ENCODE assay signal across 9 cellular contexts in genomic region chr7:48147690-48148089, GRCh38. TPM values are rescaled to one million over a fixed set of nuclear protein-coding genes. Genes with fewer than 3 reads are reported as not detected.
DNase-seq lines count a peak whose midpoint lies in the region; ATAC-seq and TF ChIP-seq lines count a peak whose summit lies in the region.
"Not testable (repeated sequence)": the region's sequence is repeated elsewhere in the genome, so short reads cannot be mapped to it uniquely, and the experiment has no call there.
"Had no signal": no experiment of that assay in that cellular context is flagged by ENCODE, and none has a peak within 500 bp of the region (broad histone marks: within the 10 kb centered on the region; RNA-seq: fewer than 3 reads in every experiment).

No MANE protein-coding gene starts in this region.

- H4K20me1 ChIP-seq in PC-3 (ENCODE audit: low read length) = not testable (repeated sequence)

- H4K5ac ChIP-seq in mesendoderm (ENCODE audit: low read length) = not testable (repeated sequence)

- not testable (repeated sequence) for H3K27me3 ChIP-seq in Caco-2 (replicated peaks; ENCODE audit: control insufficient read depth, insufficient read depth, low read length); PC-3 (ENCODE audit: low read length); colonic mucosa; esophagus (ENCODE audit: control insufficient read depth in 1 of 2, insufficient read depth in 2 of 2, low read length in 2 of 2); mesendoderm (ENCODE audit: insufficient read depth, low read length, poor library complexity)

- not testable (repeated sequence) for H2AK5ac ChIP-seq in mesendoderm (ENCODE audit: low read length)

- not testable (repeated sequence) for H2AFZ ChIP-seq in PC-3 (ENCODE audit: low read length)

- H3K79me1 ChIP-seq in mesendoderm (ENCODE audit: low read length) = not testable (repeated sequence)

- peaks cover 31% of the 10 kb centered on the region for H3K4me1 ChIP-seq in Caco-2
- peaks cover 24% of the 10 kb centered on the region for H3K4me1 ChIP-seq in PC-3 (ENCODE audit: insufficient read depth, low read length)
- not testable (repeated sequence) for H3K4me1 ChIP-seq in colonic mucosa; esophagus (ENCODE audit: control insufficient read depth in 2 of 2, insufficient read depth in 2 of 2, low read length in 1 of 2); mesendoderm (ENCODE audit: control insufficient read depth, low read depth, low read length)

- POLR2A ChIA-PET in Caco-2 (lab: Charles Lee); PC-3 (lab: Charles Lee; ENCODE audit: unreplicated experiment): not testable (repeated sequence)

- H4K8ac ChIP-seq in mesendoderm (ENCODE audit: low read depth, low read length) = not testable (repeated sequence)

- not testable (repeated sequence) for H3K4me3 ChIP-seq in Caco-2 (ENCODE audit: low read depth, low read length); PC-3 (ENCODE audit: low read length); esophagus (ENCODE audit: low read depth in 1 of 2, low read length in 2 of 2); mesendoderm (ENCODE audit: low read length)
- peak overlapping the region; percentile 5 for H3K4me3 ChIP-seq in colonic mucosa

- not testable (repeated sequence) for H3F3A ChIP-seq in PC-3 (ENCODE audit: low read length, unreplicated experiment)

- peak overlapping the region; percentile 78 for H3K27ac Mint-ChIP-seq in Caco-2 (ENCODE audit: unreplicated experiment)
- H3K27ac Mint-ChIP-seq in nephron progenitor cell = peak overlapping the region; percentile 36
- peak overlapping the region; percentile 34 for H3K27ac Mint-ChIP-seq in progenitor cell of endocrine pancreas

- not testable (repeated sequence) for H2BK120ac ChIP-seq in mesendoderm (ENCODE audit: low read depth, low read length)

- H3K27ac ChIP-seq in PC-3 (ENCODE audit: low read length) (peak overlapping the region; percentile 81), colonic mucosa (peak overlapping the region; percentile 93), esophagus (ENCODE audit: low read depth in 2 of 2, low read length in 1 of 2) (peak overlapping the region; percentile 52 to 79)
- H3K27ac ChIP-seq in mesendoderm (ENCODE audit: low read depth, low read length) = not testable (repeated sequence)

- peak overlapping the region; percentile 30 for H3K18ac ChIP-seq in mesendoderm (ENCODE audit: low read length)

- not testable (repeated sequence) for H3K9ac ChIP-seq in PC-3 (ENCODE audit: low read length); mesendoderm (ENCODE audit: low read length)
- peak overlapping the region in 1 of 2 donors; percentile 32 for H3K9ac ChIP-seq in colonic mucosa (ENCODE audit: low read depth in 2 of 2, low read length in 2 of 2)

- not testable (repeated sequence) for TF ChIP-seq CTCF in Caco-2 (IDR thresholded peaks at IDR 0.05; ENCODE audit: insufficient read depth in 1 of 2, low read depth in 1 of 2, low read length in 1 of 2, severe bottlenecking in 1 of 2, unreplicated experiment in 1 of 2); PC-3 (conservative IDR thresholded peaks at IDR 0.05; ENCODE audit: low read depth, low read length); colonic mucosa (IDR thresholded peaks at IDR 0.05); nephron progenitor cell (IDR thresholded peaks at IDR 0.05); progenitor cell of endocrine pancreas (IDR thresholded peaks at IDR 0.05; ENCODE audit: unreplicated experiment)

- peaks cover 30% of the 10 kb centered on the region for H3K9me3 Mint-ChIP-seq in Caco-2 (ENCODE audit: unreplicated experiment)
- H3K9me3 Mint-ChIP-seq in nephron progenitor cell = peaks cover 38% of the 10 kb centered on the region
- H3K9me3 Mint-ChIP-seq in progenitor cell of endocrine pancreas (ENCODE audit: low read depth) = peaks cover 14% of the 10 kb centered on the region

- CTCF ChIA-PET in Caco-2 (lab: Charles Lee) = interaction anchor here (0.7 kb wide), 1 partner anchor 10 kb away, joined by 3 read pairs; no protein-coding TSS in a partner anchor
- CTCF ChIA-PET in PC-3 (lab: Charles Lee) = not testable (repeated sequence)

- not testable (repeated sequence) for H2BK5ac ChIP-seq in mesendoderm (ENCODE audit: low read length)

- H3K4ac ChIP-seq in mesendoderm (ENCODE audit: low read depth, low read length) = not testable (repeated sequence)

- peak overlapping the region; percentile 29 for H3K4me3 Mint-ChIP-seq in Caco-2 (ENCODE audit: unreplicated experiment)
- not testable (repeated sequence) for H3K4me3 Mint-ChIP-seq in nephron progenitor cell; progenitor cell of endocrine pancreas (ENCODE audit: low read depth)

- H2BK15ac ChIP-seq in mesendoderm (replicated peaks; ENCODE audit: low read depth) = not testable (repeated sequence)

- H3K9me3 ChIP-seq in Caco-2 = peaks cover 24% of the 10 kb centered on the region
- not testable (repeated sequence) for H3K9me3 ChIP-seq in PC-3 (ENCODE audit: low read length); colonic mucosa; esophagus (ENCODE audit: control insufficient read depth in 2 of 2, insufficient read depth in 1 of 2, low read depth in 1 of 2, low read length in 1 of 2)

- H3K27me3 Mint-ChIP-seq in Caco-2 (ENCODE audit: insufficient read depth, unreplicated experiment); nephron progenitor cell (ENCODE audit: low read depth, poor library complexity); progenitor cell of endocrine pancreas: not testable (repeated sequence)

- not testable (repeated sequence) for H3K56ac ChIP-seq in mesendoderm (ENCODE audit: low read length)

- intact Hi-C loops in Caco-2 (cut with micrococcal nuclease; ENCODE audit: unreplicated experiment); PC-3 (cut with micrococcal nuclease); colonic mucosa (cut with DNase I): not testable (repeated sequence)

- 65 to 73% methylated on average over 7 of the region's 7 CpGs for WGBS in esophagus, 2 donors
- WGBS in mesendoderm (ENCODE audit: extremely low coverage, insufficient coverage, low lambda C conversion rate) = no CpG with 5 or more reads among the region's 7 CpGs

- H3K4me2 ChIP-seq in PC-3 (ENCODE audit: low read length); mesendoderm (ENCODE audit: low read length): not testable (repeated sequence)

- not testable (repeated sequence) for H3K36me3 Mint-ChIP-seq in Caco-2 (ENCODE audit: insufficient read depth, unreplicated experiment); nephron progenitor cell (ENCODE audit: low read depth); progenitor cell of endocrine pancreas (ENCODE audit: insufficient read depth)

- BruUV-seq in Caco-2 (replicated peaks; lab: Mats Ljungman, UMichigan); PC-3 (replicated peaks; lab: Mats Ljungman, UMichigan): not testable (repeated sequence)

- DNase-seq in Caco-2 (peak; percentile 24 to 55), colonic mucosa (peak; percentile 46)
- not testable (repeated sequence) for DNase-seq in PC-3; mesendoderm; nephron progenitor cell; progenitor cell of endocrine pancreas (ENCODE audit: low spot score, unreplicated experiment)

- H3K36me3 ChIP-seq in Caco-2 (ENCODE audit: control insufficient read depth, insufficient read depth, low read length); PC-3 (ENCODE audit: low read depth, low read length); colonic mucosa; esophagus (ENCODE audit: control insufficient read depth in 2 of 2, insufficient read depth in 2 of 2, low read length in 1 of 2); mesendoderm (ENCODE audit: control insufficient read depth, insufficient read depth, low read length): not testable (repeated sequence)

- ATAC-seq in PC-3 = not testable (repeated sequence)

- H3K23ac ChIP-seq in mesendoderm (ENCODE audit: low read length) = not testable (repeated sequence)

- H3K4me1 Mint-ChIP-seq in Caco-2 (ENCODE audit: low read depth, unreplicated experiment) (peaks cover 37% of the 10 kb centered on the region), nephron progenitor cell (peaks cover 29% of the 10 kb centered on the region), progenitor cell of endocrine pancreas (ENCODE audit: low read depth) (peaks cover 30% of the 10 kb centered on the region)

- not testable (repeated sequence) for H3K79me2 ChIP-seq in PC-3 (ENCODE audit: low read length); mesendoderm (ENCODE audit: control insufficient read depth, insufficient read depth, low read length)

- H3K9me2 ChIP-seq in PC-3 (replicated peaks; ENCODE audit: low read length) = not testable (repeated sequence)

RNA-seq across cellular contexts. Expression of gene ABCA13, which starts 23.6 kb away (rescaled TPM):
- total RNA-seq in Caco-2 (2022) = 0.07 and 0.09 TPM in 2 replicates
- 1.8 and 2.1 TPM in 2 replicates for total RNA-seq in PC-3 (2014; rRNA removed)
- 1 to 10 TPM; 1.7 to 2.5 TPM for total RNA-seq in colonic mucosa
- polyA plus RNA-seq in esophagus = 1 to 10 TPM in 1 of 2 donors, under 1 TPM in 1; 0.49 to 1.6 TPM
- 0.01 TPM for polyA plus RNA-seq in mesendoderm (2013, experiment 1 of 2)
- 0.03 TPM for polyA plus RNA-seq in mesendoderm (2013, experiment 2 of 2)
- 0.07 and 0.12 TPM in 2 replicates for total RNA-seq in progenitor cell of endocrine pancreas
- total RNA-seq: CD4-positive, alpha-beta T cell; H7 had no signal

RNA-seq across cellular contexts. Expression of gene UPP1, which starts 58.6 kb away (rescaled TPM):
- 18.7 and 20.6 TPM in 2 replicates for total RNA-seq in Caco-2 (2022)
- total RNA-seq in PC-3 (2014; rRNA removed) = 71.9 and 77.7 TPM in 2 replicates
- 10 to 100 TPM; 34.0 to 41.9 TPM for total RNA-seq in colonic mucosa
- polyA plus RNA-seq in esophagus = 100 to 1,000 TPM; 134 to 211 TPM
- 28.8 TPM for polyA plus RNA-seq in mesendoderm (2013, experiment 1 of 2)
- 31.4 TPM for polyA plus RNA-seq in mesendoderm (2013, experiment 2 of 2)
- total RNA-seq in progenitor cell of endocrine pancreas = 10.6 and 15.2 TPM in 2 replicates
